In genomic region chr10:73647875-73648228, GRCh38 we compare ENCODE assay signal across 8 cellular contexts. TPM values are rescaled to one million over a fixed set of nuclear protein-coding genes. Genes with fewer than 3 reads are reported as not detected.
A peak's percentile ranks its signal among the peaks of the same experiment; 100 is the strongest.
DNase-seq lines count a peak whose midpoint lies in the region; ATAC-seq and TF ChIP-seq lines count a peak whose summit lies in the region.

No MANE protein-coding gene starts in this region.

- no peak overlapping the region for H3K27ac Mint-ChIP-seq in T-helper 2 cell treated with Interferon-gamma antibody and Interleukin-4, amounts not matched to agents 5 μg/mL and 100 μg/mL, for 36 hours
- peak overlapping the region in 3 of 5 experiments; percentile 84 to 93 (median 85) for H3K27ac Mint-ChIP-seq in brain

- no peak for ATAC-seq in HG02884 (IDR thresholded peaks at IDR 0.05; ENCODE audit: unreplicated experiment)

- POLR2A ChIA-PET in RWPE1 (lab: Yijun Ruan, JAX; ENCODE audit: low non-redundant PET): no interaction called here

- peaks cover 5% of the 10 kb centered on the region for H3K27me3 Mint-ChIP-seq in T-helper 2 cell treated with Interferon-gamma antibody and Interleukin-4, amounts not matched to agents 5 μg/mL and 100 μg/mL, for 36 hours (ENCODE audit: low read depth)
- H3K27me3 Mint-ChIP-seq in brain: peaks cover 7% of the 10 kb centered on the region

- no peaks in the 10 kb centered on the region for H3K9me3 Mint-ChIP-seq in T-helper 2 cell treated with Interferon-gamma antibody and Interleukin-4, amounts not matched to agents 5 μg/mL and 100 μg/mL, for 36 hours
- no peaks in the 10 kb centered on the region for H3K9me3 Mint-ChIP-seq in brain

- intact Hi-C loops in lower leg skin (cut with DNase I; ENCODE audit: low total_unique reads): no loop called here

- no peak for DNase-seq in T-helper 2 cell treated with Interferon-gamma antibody and Interleukin-4, amounts not matched to agents 5 μg/mL and 100 μg/mL, for 36 hours (ENCODE audit: low spot score)
- no peak for DNase-seq in T-helper 2 cell
- DNase-seq in lower leg skin (ENCODE audit: low spot score in 2 of 2): no peak
- DNase-seq in substantia nigra (lab: John Stamatoyannopoulos, UW): no peak
- no peak for DNase-seq in kidney tubule cell (ENCODE audit: low spot score)
- DNase-seq in RWPE1 (ENCODE audit: low spot score): no peak

- H3K4me3 Mint-ChIP-seq in T-helper 2 cell treated with Interferon-gamma antibody and Interleukin-4, amounts not matched to agents 5 μg/mL and 100 μg/mL, for 36 hours: peak overlapping the region; percentile 50
- peak overlapping the region; percentile 76 to 90 (median 84) for H3K4me3 Mint-ChIP-seq in brain

- H3K27ac ChIP-seq in substantia nigra (ENCODE audit: low read depth, low read length, poor library complexity, severe bottlenecking): peak overlapping the region; percentile 59
- H3K27ac ChIP-seq in RWPE1: no peak overlapping the region

- no peak for TF ChIP-seq POLR2A in lower leg skin (IDR thresholded peaks at IDR 0.05)

- 3 to 6% methylated on average over 18 of the region's 18 CpGs for WGBS in lower leg skin, 2 donors

- H3K36me3 Mint-ChIP-seq in T-helper 2 cell treated with Interferon-gamma antibody and Interleukin-4, amounts not matched to agents 5 μg/mL and 100 μg/mL, for 36 hours (ENCODE audit: low read depth): no peaks in the 10 kb centered on the region
- no peaks in the 10 kb centered on the region for H3K36me3 Mint-ChIP-seq in brain

- H3K4me3 ChIP-seq in lower leg skin (ENCODE audit: low read depth, poor library complexity, severe bottlenecking): peak overlapping the region; percentile 55

- peaks cover 17% of the 10 kb centered on the region for H3K4me1 Mint-ChIP-seq in T-helper 2 cell treated with Interferon-gamma antibody and Interleukin-4, amounts not matched to agents 5 μg/mL and 100 μg/mL, for 36 hours (ENCODE audit: low read depth)
- peaks cover 46% of the 10 kb centered on the region for H3K4me1 Mint-ChIP-seq in brain

- CTCF ChIA-PET in RWPE1 (lab: Yijun Ruan, JAX): interaction anchor here (0.7 to 1.2 kb wide), 2 partner anchors 8 to 119 kb away, joined by 3 to 4 read pairs; partner anchors contain the start of gene SYNPO2L

- TF ChIP-seq CTCF in brain (conservative IDR thresholded peaks at IDR 0.05): peak in 1 of 2 experiments; percentile 12
- no peak for TF ChIP-seq CTCF in lower leg skin (IDR thresholded peaks at IDR 0.05)
- TF ChIP-seq CTCF in RWPE1 (conservative IDR thresholded peaks at IDR 0.05; ENCODE audit: low read depth): no peak

RNA-seq across cellular contexts. Expression of gene MYOZ1, which starts 6.6 kb away (rescaled TPM):
- polyA plus RNA-seq in brain (ENCODE audit: insufficient read depth, low read depth, low replicate concordance): 3.6 TPM
- 1 to 10 TPM in 1 of 4 donors, under 1 TPM in 2, not detected in 1; 0.27 to 1.4 (median 0.78) TPM for total RNA-seq in lower leg skin

RNA-seq across cellular contexts. Expression of gene SYNPO2L, which starts 8.0 kb away (rescaled TPM):
- 0.12 TPM for polyA plus RNA-seq in brain (ENCODE audit: insufficient read depth, low read depth, low replicate concordance)
- not detected for total RNA-seq in lower leg skin

RNA-seq across cellular contexts. Expression of gene AGAP5, which starts 50.1 kb away (rescaled TPM):
- polyA plus RNA-seq in brain (ENCODE audit: insufficient read depth, low read depth, low replicate concordance): 0.41 TPM
- 10 to 100 TPM in 1 of 4 donors, 1 to 10 TPM in 3; 3.0 to 11.2 (median 5.2) TPM for total RNA-seq in lower leg skin

RNA-seq across cellular contexts. Expression of gene USP54, which starts 56.7 kb away (rescaled TPM):
- 49.6 TPM for polyA plus RNA-seq in brain (ENCODE audit: insufficient read depth, low read depth, low replicate concordance)
- total RNA-seq in lower leg skin: 10 to 100 TPM; 54.0 to 83.5 (median 65.8) TPM
